ENCODE assay signal across 28 cellular contexts in the genomic region with DNA sequence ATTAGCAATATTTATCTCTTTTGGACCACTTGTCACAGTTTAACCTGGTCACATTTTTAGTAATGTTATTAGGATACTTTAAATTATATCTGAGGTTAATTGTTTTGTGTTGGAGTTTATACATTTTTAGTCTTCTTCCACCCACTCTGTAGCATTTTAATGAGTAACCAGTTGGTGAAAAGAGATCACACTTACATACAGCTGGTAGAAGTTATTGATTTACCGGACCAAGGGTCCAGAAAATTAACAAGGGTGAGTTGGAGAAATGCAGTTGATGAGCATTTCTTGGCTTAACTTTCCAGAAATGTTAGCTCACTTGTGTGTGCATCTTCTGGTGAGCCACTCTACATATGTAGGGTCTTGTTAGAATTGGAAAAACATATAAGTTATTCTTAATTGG.
"Had no signal": no experiment of that assay in that cellular context is flagged by ENCODE, and none has a peak within 500 bp of the region (broad histone marks: within the 10 kb centered on the region; RNA-seq: fewer than 3 reads in every experiment).

No MANE protein-coding gene starts in this region.

- H3K4me2 ChIP-seq: hepatocyte, smooth muscle cell had no signal

- H3K79me2 ChIP-seq: hepatocyte had no signal

- H3K27ac ChIP-seq: coronary artery, esophagus muscularis mucosa, foreskin keratinocyte, gastroesophageal sphincter, heart left ventricle, hepatocyte, neutrophil, pancreas, right atrium auricular region, suprapubic skin, vagina had no signal

- ATAC-seq: foreskin keratinocyte; gastroesophageal sphincter; heart left ventricle; left colon; mucosa of descending colon; natural killer cell treated with Interleukin-12 subunit alpha and Interleukin-12 subunit beta and Interleukin-15 and Interleukin-18, amount 100 ng/mL, for 72 hours; pancreas; sciatic nerve; stimulated activated naive CD8-positive, alpha-beta T cell treated with anti-CD3 and anti-CD28 coated beads, Interleukin-15, amount 100 ng/mL, for 72 hours had no signal

- H3K4me1 ChIP-seq: esophagus muscularis mucosa, foreskin keratinocyte, gastroesophageal sphincter, heart left ventricle, pancreas, right atrium auricular region, suprapubic skin, vagina had no signal

- H3K9me3 ChIP-seq: esophagus muscularis mucosa, gastroesophageal sphincter, heart left ventricle, neutrophil, pancreas, right atrium auricular region, suprapubic skin, vagina had no signal

- H3K4me3 ChIP-seq: coronary artery, esophagus muscularis mucosa, gastroesophageal sphincter, heart left ventricle, hepatocyte, lung, mucosa of descending colon, pancreas, right atrium auricular region, smooth muscle cell, suprapubic skin, vagina had no signal

- DNase-seq: dermis blood vessel endothelial cell; effector memory CD4-positive, alpha-beta T cell; foreskin keratinocyte; heart left ventricle; kidney; left colon; mucosa of descending colon; naive B cell; pancreas; stimulated activated CD4-positive, alpha-beta T cell treated with anti-CD3 and anti-CD28 coated beads, Interleukin-12 subunit alpha, Interleukin-12 subunit beta, amount 100 ng/mL, for 4 hours; stimulated activated CD4-positive, alpha-beta T cell treated with anti-CD3 and anti-CD28 coated beads, Interleukin-1b, Interleukin-23, amount 100 ng/mL, for 48 hours; stimulated activated CD4-positive, alpha-beta T cell treated with anti-CD3 and anti-CD28 coated beads, Interleukin-4, amount 100 ng/mL, for 1 hour; stimulated activated CD8-positive, alpha-beta memory T cell treated with anti-CD3 and anti-CD28 coated beads, Interleukin-4, amount 100 ng/mL, for 48 hours; stimulated activated naive CD4-positive, alpha-beta T cell; stimulated activated naive CD8-positive, alpha-beta T cell treated with anti-CD3 and anti-CD28 coated beads, Interleukin-15, amount 100 ng/mL, for 72 hours; trophoblast cell had no signal

- H3K27me3 ChIP-seq: esophagus muscularis mucosa, foreskin keratinocyte, gastroesophageal sphincter, heart left ventricle, hepatocyte, neutrophil, pancreas, right atrium auricular region, suprapubic skin, vagina had no signal

- H3K36me3 ChIP-seq: esophagus muscularis mucosa, gastroesophageal sphincter, heart left ventricle, neutrophil, pancreas, right atrium auricular region, suprapubic skin, vagina had no signal
